In genomic region chr2:163132850-163133249, GRCh38 we compare ENCODE assay signal across 8 cellular contexts.
DNase-seq lines count a peak whose midpoint lies in the region; ATAC-seq, FAIRE-seq and TF ChIP-seq lines count a peak whose summit lies in the region.

No MANE protein-coding gene starts in this region.

- BruUV-seq in Calu3 (replicated peaks; lab: Mats Ljungman, UMichigan), result no TSS peak

- H3K79me2 ChIP-seq in GM23338 (replicated peaks; ENCODE audit: insufficient read depth), result no peaks in the 10 kb centered on the region

- no peak overlapping the region for H3K27ac ChIP-seq in GM23338 (ENCODE audit: low read depth)

- ATAC-seq in GM23338 (no peak), GM19455 (IDR thresholded peaks at IDR 0.05; ENCODE audit: unreplicated experiment) (no peak)

- H3K27ac Mint-ChIP-seq in Calu3 (ENCODE audit: unreplicated experiment) (no peak overlapping the region), GM23338 (no peak overlapping the region), type B pancreatic cell (no peak overlapping the region)

- CTCF ChIA-PET in Calu3 (lab: Charles Lee), result no interaction called here

- peak; percentile 28 for FAIRE-seq in colon (lab: Jason Lieb, UNC)

- no peaks in the 10 kb centered on the region for H3F3A ChIP-seq in GM23338 (replicated peaks; ENCODE audit: low read depth)

- no peaks in the 10 kb centered on the region for H3K27me3 ChIP-seq in GM23338 (ENCODE audit: insufficient read depth)

- no peak overlapping the region for H3K4me2 ChIP-seq in GM23338

- H3K4me1 ChIP-seq in GM23338 (ENCODE audit: insufficient read depth), result no peaks in the 10 kb centered on the region

- H3K9me3 Mint-ChIP-seq in Calu3 (ENCODE audit: low read depth, unreplicated experiment) (no peaks in the 10 kb centered on the region), GM23338 (no peaks in the 10 kb centered on the region), type B pancreatic cell (no peaks in the 10 kb centered on the region)

- TF ChIP-seq CTCF in Calu3 (IDR thresholded peaks at IDR 0.05; ENCODE audit: unreplicated experiment), result peak; percentile 54
- TF ChIP-seq CTCF in GM23338 (conservative IDR thresholded peaks at IDR 0.05; ENCODE audit: low read depth in 2 of 2), result peak in 1 of 2 experiments; percentile 69; a peak in 3 of 4 replicates
- TF ChIP-seq CTCF in type B pancreatic cell (conservative IDR thresholded peaks at IDR 0.05), result peak; percentile 82

- H3K4me3 ChIP-seq in GM23338, result no peak overlapping the region

- no peaks in the 10 kb centered on the region for H3K36me3 ChIP-seq in GM23338 (ENCODE audit: insufficient read depth)

- no peak for DNase-seq in Calu3
- DNase-seq in GM23338 (ENCODE audit: low spot score), result peak; percentile 32
- DNase-seq in NCI-H345 (lab: John Stamatoyannopoulos, UW), result peak; percentile 36
- no peak for DNase-seq in type B pancreatic cell (ENCODE audit: extremely low spot score, unreplicated experiment)
- no peak for DNase-seq in cortex of kidney (lab: John Stamatoyannopoulos, UW)
- no peak for DNase-seq in stimulated activated naive CD4-positive, alpha-beta T cell (lab: John Stamatoyannopoulos, UW)

- H3K27me3 Mint-ChIP-seq in Calu3 (ENCODE audit: unreplicated experiment), result no peaks in the 10 kb centered on the region
- H3K27me3 Mint-ChIP-seq in GM23338 (ENCODE audit: insufficient read depth, low read depth, poor library complexity), result no peaks in the 10 kb centered on the region
- no peaks in the 10 kb centered on the region for H3K27me3 Mint-ChIP-seq in type B pancreatic cell

- no peaks in the 10 kb centered on the region for H4K20me1 ChIP-seq in GM23338 (replicated peaks; ENCODE audit: insufficient read depth)

- H2AFZ ChIP-seq in GM23338, result no peak overlapping the region

- H3K4me3 Mint-ChIP-seq in Calu3 (ENCODE audit: low read depth, unreplicated experiment) (no peak overlapping the region), GM23338 (no peak overlapping the region), type B pancreatic cell (no peak overlapping the region)

- H3K4me1 Mint-ChIP-seq in Calu3 (ENCODE audit: low read depth, unreplicated experiment), result no peaks in the 10 kb centered on the region
- no peaks in the 10 kb centered on the region for H3K4me1 Mint-ChIP-seq in GM23338
- no peaks in the 10 kb centered on the region for H3K4me1 Mint-ChIP-seq in type B pancreatic cell (ENCODE audit: unreplicated experiment)

- intact Hi-C loops in Calu3 (cut with micrococcal nuclease; ENCODE audit: unreplicated experiment), result loop anchor here (1.0 to 10.0 kb wide), 3 partner anchors 144 to 608 kb away; no protein-coding TSS in a partner anchor

- H3K36me3 Mint-ChIP-seq in Calu3 (ENCODE audit: insufficient read depth, unreplicated experiment), result no peaks in the 10 kb centered on the region
- H3K36me3 Mint-ChIP-seq in GM23338 (ENCODE audit: low read depth), result no peaks in the 10 kb centered on the region
- no peaks in the 10 kb centered on the region for H3K36me3 Mint-ChIP-seq in type B pancreatic cell

- no peaks in the 10 kb centered on the region for H3K9me2 ChIP-seq in GM23338 (ENCODE audit: insufficient read depth)

TF ChIP-seq in GM23338, 12 proteins besides CTCF, POLR2A, EP300 and RAD21:
- TF ChIP-seq STAT1 (IDR thresholded peaks at IDR 0.05; ENCODE audit: unreplicated experiment) (no peak), NANOG (IDR thresholded peaks at IDR 0.05; ENCODE audit: borderline replicate concordance) (no peak), ZNF114 (CRISPR knock-in tag; IDR thresholded peaks at IDR 0.05) (no peak), CREB1 (CRISPR knock-in tag; IDR thresholded peaks at IDR 0.05; ENCODE audit: low read depth) (no peak), ZNF331 (CRISPR knock-in tag; IDR thresholded peaks at IDR 0.05; ENCODE audit: low read depth) (no peak), EZH2 (IDR thresholded peaks at IDR 0.05; ENCODE audit: low read depth, unreplicated experiment) (no peak)

Comparison
In these comparisons a context has a peak if more than half of its experiments do, and no peak if none do; other contexts are left out.
1. DNase-seq: peak in GM23338 (single experiment) and NCI-H345 (single experiment); none in Calu3 (single experiment), type B pancreatic cell (single experiment), cortex of kidney (single experiment) and stimulated activated naive CD4-positive, alpha-beta T cell (0 of 6).